In the genomic region with DNA sequence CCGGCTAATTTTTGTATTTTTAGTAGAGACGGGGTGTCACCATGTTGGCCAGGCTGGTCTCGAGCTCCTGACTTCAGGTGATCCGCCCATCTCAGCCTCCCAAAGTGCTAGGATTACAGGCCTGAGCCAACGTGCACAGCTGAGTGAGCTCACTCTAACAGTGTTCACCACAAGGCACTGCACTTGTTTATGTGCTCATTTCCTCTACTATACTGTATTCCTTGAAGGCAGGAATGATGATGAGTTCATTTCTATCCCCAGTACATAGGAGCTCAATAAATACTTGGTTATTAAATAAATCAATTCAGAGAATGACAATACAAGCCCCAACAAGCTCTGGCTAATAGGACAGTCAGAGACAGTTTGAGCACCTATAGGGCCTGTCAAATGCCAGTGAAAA, we compare ENCODE assay signal across 25 cellular contexts. TPM values are rescaled to one million over a fixed set of nuclear protein-coding genes. Genes with fewer than 3 reads are reported as not detected.
"Had no signal": no experiment of that assay in that cellular context is flagged by ENCODE, and none has a peak within 500 bp of the region (broad histone marks: within the 10 kb centered on the region; RNA-seq: fewer than 3 reads in every experiment).

No MANE protein-coding gene starts in this region.

- ATAC-seq: activated CD8-positive, alpha-beta memory T cell treated with anti-CD3 and anti-CD28 coated beads, Interleukin-2, amount 10 ng/mL, durations not matched to agents 7 days and 5 days; body of pancreas; T-helper 17 cell had no signal

- H3K27ac ChIP-seq: ascending aorta, body of pancreas, PC-9 had no signal

- H2AFZ ChIP-seq: PC-9 had no signal

- H3K27me3 ChIP-seq: ascending aorta, body of pancreas had no signal

- DNase-seq: activated B cell treated with CpG ODN at 0.5 μM for 24 hours; activated CD4-positive, alpha-beta T cell treated with anti-CD3 and anti-CD28 coated beads for 1 hour; activated CD4-positive, alpha-beta T cell treated with anti-CD3 and anti-CD28 coated beads, Interleukin-2, amount 10 ng/mL, durations not matched to agents 24 days and 14 days; activated CD4-positive, alpha-beta T cell treated with anti-CD3 and anti-CD28 coated beads, Interleukin-2, amount 50 U/mL, for 48 hours; activated CD8-positive, alpha-beta memory T cell treated with anti-CD3 and anti-CD28 coated beads, Interleukin-2, amount 10 ng/mL, durations not matched to agents 7 days and 5 days; activated effector memory CD4-positive, alpha-beta T cell treated with Interleukin-2 at 50 U/mL for 16 hours; activated naive CD4-positive, alpha-beta T cell; activated T-cell treated with anti-CD3 and anti-CD28 coated beads, Interleukin-2, amount 50 U/mL, for 24 hours; body of pancreas; cerebellar nuclear complex; MM.1S; NCI-H1105 treated with DMSO at 0.1 percent for 48 hours; NCI-H1436 treated with DMSO at 0.1 percent for 48 hours; NCI-H187 treated with DMSO at 0.1 percent for 48 hours; NCI-H2081 treated with DMSO at 0.1 percent for 48 hours; NCI-H2171; NCI-H2227 treated with DMSO at 0.1 percent for 48 hours; NCI-H526; PC-9; SIG-M5; T-helper 17 cell; T-helper 9 cell had no signal

- H3K4me2 ChIP-seq: PC-9 had no signal

- H3K4me3 ChIP-seq: ascending aorta, body of pancreas, PC-9 had no signal

- H3K9me3 ChIP-seq: ascending aorta, body of pancreas had no signal

- H3K4me1 ChIP-seq: ascending aorta had no signal

RNA-seq across cellular contexts. Expression of a gene that starts 46.7 kb away (rescaled TPM):
- total RNA-seq: activated B cell treated with CpG ODN at 0.5 μM for 24 hours; activated CD4-positive, alpha-beta T cell treated with anti-CD3 and anti-CD28 coated beads, Interleukin-2, amount 10 ng/mL, durations not matched to agents 24 days and 14 days; activated CD8-positive, alpha-beta memory T cell treated with anti-CD3 and anti-CD28 coated beads, Interleukin-2, amount 10 ng/mL, durations not matched to agents 7 days and 5 days; activated T-helper 1 cell treated with anti-CD3 and anti-CD28 coated beads, Interleukin-12 subunit alpha, Interleukin-12 subunit beta, Interleukin-2, Interleukin-4 antibody, amounts not matched to agents 30 ng/mL and 10 ng/mL and 1 ng/mL, durations not matched to agents 14 hours and 24 hours and 36 hours; ascending aorta; NCI-H460; T-helper 17 cell had no signal
